1 cellular context compared by ENCODE assay signal in genomic region chr7:44223362-44224114, GRCh38.
TF ChIP-seq lines count a peak whose summit lies in the region.

No MANE protein-coding gene starts in this region.

TF ChIP-seq in WTC11, 78 proteins besides CTCF, POLR2A, EP300 and RAD21 (continued from another document):
- TF ChIP-seq FOXP4 (CRISPR knock-in tag; IDR thresholded peaks at IDR 0.05): no peak
- no peak for TF ChIP-seq ATF1 (CRISPR knock-in tag; IDR thresholded peaks at IDR 0.05)
- no peak for TF ChIP-seq FOXP1 (CRISPR knock-in tag; IDR thresholded peaks at IDR 0.05; ENCODE audit: borderline replicate concordance)
- TF ChIP-seq STAT6 (CRISPR knock-in tag; conservative IDR thresholded peaks at IDR 0.05; ENCODE audit: low read depth): no peak
- no peak for TF ChIP-seq NFYB (CRISPR knock-in tag; conservative IDR thresholded peaks at IDR 0.05; ENCODE audit: low read depth)
